ENCODE assay signal across 10 cellular contexts in the genomic region with DNA sequence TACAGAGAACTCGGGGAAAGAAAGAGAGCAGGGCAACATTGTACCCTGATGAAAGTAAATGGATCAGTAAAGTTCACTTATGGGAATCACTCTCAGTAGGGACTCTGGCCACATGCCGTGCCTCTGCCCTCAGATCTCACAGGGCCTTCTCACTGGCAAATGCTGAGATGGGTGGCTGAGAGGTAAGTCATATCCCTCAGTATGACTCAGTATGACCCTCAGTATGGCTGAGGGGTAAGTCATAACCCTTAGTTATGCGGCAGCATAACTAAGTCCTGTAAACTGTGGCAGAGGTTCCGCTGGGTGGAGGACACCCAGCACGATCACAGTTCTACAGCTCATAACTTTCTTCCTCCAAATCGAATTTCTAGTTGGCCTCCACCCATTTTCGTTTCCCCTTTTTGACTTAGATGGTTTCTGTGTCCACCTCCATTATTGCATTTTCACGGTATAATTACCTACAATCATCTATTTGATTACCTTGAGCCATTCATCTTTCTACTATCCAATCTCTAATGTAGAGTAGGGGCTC. TPM values are rescaled to one million over a fixed set of nuclear protein-coding genes. Genes with fewer than 3 reads are reported as not detected.
DNase-seq lines count a peak whose midpoint lies in the region; ATAC-seq lines count a peak whose summit lies in the region.
"Had no signal": no experiment of that assay in that cellular context is flagged by ENCODE, and none has a peak within 500 bp of the region (broad histone marks: within the 10 kb centered on the region; RNA-seq: fewer than 3 reads in every experiment).

No MANE protein-coding gene starts in this region.

- peak; percentile 77 for DNase-seq in A172 (ENCODE audit: low spot score)
- peak; percentile 26 for DNase-seq in T1000 (lab: John Stamatoyannopoulos, UW)
- DNase-seq in C1 segment of cervical spinal cord (lab: John Stamatoyannopoulos, UW) = no peak
- DNase-seq in activated naive CD4-positive, alpha-beta T cell treated with Interleukin-2 at 50 U/mL for 16 hours = no peak
- DNase-seq in HPDE6-E6E7 (ENCODE audit: extremely low spot score) = no peak
- no peak for DNase-seq in GDM1 (lab: John Stamatoyannopoulos, UW)
- DNase-seq: CD4-positive, CD25-positive, alpha-beta regulatory T cell; NCI-H526 had no signal

- peak; percentile 92 for ATAC-seq in GM19372 (IDR thresholded peaks at IDR 0.05; ENCODE audit: low read depth, unreplicated experiment)
- peak; percentile 98 for ATAC-seq in HG03095 (IDR thresholded peaks at IDR 0.05; ENCODE audit: unreplicated experiment)

RNA-seq across cellular contexts. Expression of gene WNT16, which starts 26.5 kb away (rescaled TPM):
- total RNA-seq in A172 (2014; rRNA removed; shearing (Covaris generic)) = not detected in 2 replicates
- total RNA-seq: CD4-positive, CD25-positive, alpha-beta regulatory T cell had no signal

Comparison
In these comparisons a context has a peak if more than half of its experiments do, and no peak if none do; other contexts are left out.
1. DNase-seq: peak in A172 (single experiment) and T1000 (single experiment); none in C1 segment of cervical spinal cord (0 of 14), activated naive CD4-positive, alpha-beta T cell treated with Interleukin-2 at 50 U/mL for 16 hours (single experiment), HPDE6-E6E7 (single experiment) and GDM1 (single experiment).